16 cellular contexts compared by ENCODE assay signal in genomic region chr11:69699213-69699612, GRCh38. TPM values are rescaled to one million over a fixed set of nuclear protein-coding genes. Genes with fewer than 3 reads are reported as not detected.
DNase-seq lines count a peak whose midpoint lies in the region; ATAC-seq and TF ChIP-seq lines count a peak whose summit lies in the region.
"Had no signal": no experiment of that assay in that cellular context is flagged by ENCODE, and none has a peak within 500 bp of the region (broad histone marks: within the 10 kb centered on the region; RNA-seq: fewer than 3 reads in every experiment).

No MANE protein-coding gene starts in this region.

- DNase-seq in Karpas-422, result peak; percentile 70
- peak; percentile 91 to 92 for DNase-seq in SHP77 (lab: John Stamatoyannopoulos, UW)
- DNase-seq in mucosa of gallbladder (ENCODE audit: low spot score), result peak; percentile 51
- no peak for DNase-seq in endodermal cell
- DNase-seq in NCI-H774 (lab: John Stamatoyannopoulos, UW), result no peak
- DNase-seq: activated CD4-positive, alpha-beta T cell treated with anti-CD3 and anti-CD28 coated beads for 1 hour; activated naive CD8-positive, alpha-beta T cell treated with anti-CD3 and anti-CD28 coated beads, Interleukin-2, amount 10 ng/mL, durations not matched to agents 7 days and 5 days; PC-3; stimulated activated CD4-positive, alpha-beta T cell treated with anti-CD3 and anti-CD28 coated beads, Interleukin-1b, Interleukin-23, amount 100 ng/mL, for 48 hours had no signal

- no peak overlapping the region for H3K27ac Mint-ChIP-seq in endodermal cell
- H3K27ac Mint-ChIP-seq: activated naive CD8-positive, alpha-beta T cell treated with anti-CD3 and anti-CD28 coated beads, Interleukin-2, amount 10 ng/mL, durations not matched to agents 7 days and 5 days; type B pancreatic cell had no signal

- no peaks in the 10 kb centered on the region for H3K9me2 ChIP-seq in Karpas-422 (replicated peaks; ENCODE audit: insufficient read depth, low read length)

- H3K36me3 Mint-ChIP-seq in endodermal cell (ENCODE audit: low read depth), result no peaks in the 10 kb centered on the region
- H3K36me3 Mint-ChIP-seq: activated naive CD8-positive, alpha-beta T cell treated with anti-CD3 and anti-CD28 coated beads, Interleukin-2, amount 10 ng/mL, durations not matched to agents 7 days and 5 days; type B pancreatic cell had no signal

- ATAC-seq in GM21447 (IDR thresholded peaks at IDR 0.05; ENCODE audit: unreplicated experiment) (no peak), HG03159 (IDR thresholded peaks at IDR 0.05; ENCODE audit: unreplicated experiment) (no peak)
- ATAC-seq: gastroesophageal sphincter, PC-3 had no signal

- no peak overlapping the region for H2AFZ ChIP-seq in Karpas-422 (ENCODE audit: low read length)

- H3K4me1 ChIP-seq in BLaER1 treated with 17β-estradiol and CSF1 and Interleukin-3, amounts not matched to agents 10 nM and 100 nM, result peaks cover 34 to 72% (median 58%) of the 10 kb centered on the region in 10 experiments
- H3K4me1 ChIP-seq in Karpas-422 (ENCODE audit: low read length), result peaks cover 7% of the 10 kb centered on the region
- peaks cover 6% of the 10 kb centered on the region for H3K4me1 ChIP-seq in endodermal cell (ENCODE audit: control insufficient read depth, insufficient read depth, low read length)

- no peaks in the 10 kb centered on the region for H3K36me3 ChIP-seq in BLaER1 treated with 17β-estradiol and CSF1 and Interleukin-3, amounts not matched to agents 10 nM and 100 nM
- H3K36me3 ChIP-seq in Karpas-422 (ENCODE audit: insufficient read depth, low read length) (no peaks in the 10 kb centered on the region), endodermal cell (ENCODE audit: control insufficient read depth, insufficient read depth, low read length) (no peaks in the 10 kb centered on the region)
- H3K36me3 ChIP-seq: gastroesophageal sphincter, prostate gland had no signal

- peak overlapping the region; percentile 52 to 87 (median 81) for H3K4me2 ChIP-seq in BLaER1 treated with 17β-estradiol and CSF1 and Interleukin-3, amounts not matched to agents 10 nM and 100 nM
- H3K4me2 ChIP-seq in Karpas-422 (ENCODE audit: low read depth, low read length, poor library complexity, severe bottlenecking), result no peak overlapping the region

- H3K4me1 Mint-ChIP-seq in endodermal cell, result peaks cover 12% of the 10 kb centered on the region
- H3K4me1 Mint-ChIP-seq: activated naive CD8-positive, alpha-beta T cell treated with anti-CD3 and anti-CD28 coated beads, Interleukin-2, amount 10 ng/mL, durations not matched to agents 7 days and 5 days; central memory CD8-positive, alpha-beta T cell had no signal

- H3K9me3 ChIP-seq in BLaER1 treated with 17β-estradiol and CSF1 and Interleukin-3, amounts not matched to agents 10 nM and 100 nM (replicated peaks in 1 of 11), result no peaks in the 10 kb centered on the region
- no peaks in the 10 kb centered on the region for H3K9me3 ChIP-seq in Karpas-422 (ENCODE audit: low read length)
- no peaks in the 10 kb centered on the region for H3K9me3 ChIP-seq in endodermal cell (ENCODE audit: control insufficient read depth, low read length)
- H3K9me3 ChIP-seq: gastroesophageal sphincter, prostate gland had no signal

- H3K9ac ChIP-seq in BLaER1 treated with 17β-estradiol and CSF1 and Interleukin-3, amounts not matched to agents 10 nM and 100 nM, result peak overlapping the region in 1 of 11 experiments; percentile 22; a peak in 1 of 22 replicates
- H3K9ac ChIP-seq in Karpas-422 (ENCODE audit: low read length), result no peak overlapping the region
- H3K9ac ChIP-seq in endodermal cell (ENCODE audit: extremely low read depth, low read length, poor library complexity, severe bottlenecking), result no peak overlapping the region

- H3K27me3 Mint-ChIP-seq in endodermal cell (ENCODE audit: insufficient read depth), result peaks cover 19% of the 10 kb centered on the region

- H3K79me2 ChIP-seq in Karpas-422 (ENCODE audit: low read length), result no peaks in the 10 kb centered on the region

- H3K9me3 Mint-ChIP-seq in endodermal cell, result no peaks in the 10 kb centered on the region
- H3K9me3 Mint-ChIP-seq: activated naive CD8-positive, alpha-beta T cell treated with anti-CD3 and anti-CD28 coated beads, Interleukin-2, amount 10 ng/mL, durations not matched to agents 7 days and 5 days; central memory CD8-positive, alpha-beta T cell; type B pancreatic cell had no signal

- H3K27me3 ChIP-seq in BLaER1 treated with 17β-estradiol and CSF1 and Interleukin-3, amounts not matched to agents 10 nM and 100 nM, result peaks cover 77 to 98% (median 82%) of the 10 kb centered on the region in 11 experiments
- H3K27me3 ChIP-seq in Karpas-422 (ENCODE audit: low read length) (no peaks in the 10 kb centered on the region), endodermal cell (ENCODE audit: control insufficient read depth, insufficient read depth, low read length, poor library complexity, severe bottlenecking) (peaks cover 28% of the 10 kb centered on the region)

- peaks cover 0 to 57% (median 34%) of the 10 kb centered on the region in 11 experiments; a peak in 16 of 22 replicates for H4K20me1 ChIP-seq in BLaER1 treated with 17β-estradiol and CSF1 and Interleukin-3, amounts not matched to agents 10 nM and 100 nM
- H4K20me1 ChIP-seq in Karpas-422 (ENCODE audit: insufficient read depth, low read depth, low read length), result peaks cover 3% of the 10 kb centered on the region; the same call in 1 of the 2 replicates

- H3K4me3 ChIP-seq in BLaER1 treated with 17β-estradiol and CSF1 and Interleukin-3, amounts not matched to agents 10 nM and 100 nM, result peak overlapping the region in 1 of 10 experiments; percentile 23; a peak in 1 of 20 replicates
- H3K4me3 ChIP-seq in Karpas-422 (ENCODE audit: low read length) (no peak overlapping the region), endodermal cell (ENCODE audit: low read length) (no peak overlapping the region)
- H3K4me3 ChIP-seq: gastroesophageal sphincter, prostate gland had no signal

- H3K4me3 Mint-ChIP-seq in endodermal cell, result no peak overlapping the region
- H3K4me3 Mint-ChIP-seq: activated naive CD8-positive, alpha-beta T cell treated with anti-CD3 and anti-CD28 coated beads, Interleukin-2, amount 10 ng/mL, durations not matched to agents 7 days and 5 days; central memory CD8-positive, alpha-beta T cell; type B pancreatic cell had no signal

- WGBS in endodermal cell (ENCODE audit: insufficient coverage in 1 of 2, insufficient read length in 1 of 2), 2 experiments, result 94 to 95% methylated on average over 12 to 13 of the region's 13 CpGs

- TF ChIP-seq CTCF in endodermal cell (conservative IDR thresholded peaks at IDR 0.05), result no peak

- H3K27ac ChIP-seq in BLaER1 treated with 17β-estradiol and CSF1 and Interleukin-3, amounts not matched to agents 10 nM and 100 nM, result peak overlapping the region in 1 of 11 experiments; percentile 15; a peak in 2 of 22 replicates
- H3K27ac ChIP-seq in Karpas-422 (ENCODE audit: low read length), result no peak overlapping the region
- no peak overlapping the region for H3K27ac ChIP-seq in endodermal cell (ENCODE audit: low read depth, low read length)
- H3K27ac ChIP-seq: gastroesophageal sphincter, prostate gland had no signal

RNA-seq across cellular contexts. Expression of gene FGF19, which starts 4.6 kb away (rescaled TPM):
- not detected in 2 replicates for total RNA-seq in Karpas-422 (2014; rRNA removed; shearing (Covaris generic); ENCODE audit: low replicate concordance)
- total RNA-seq in mucosa of gallbladder, result 362 TPM
- under 1 TPM; 0.37 to 0.40 TPM for total RNA-seq in endodermal cell
- 4.0 TPM for polyA plus RNA-seq in endodermal cell (2013, experiment 1 of 2)
- 1.9 TPM for polyA plus RNA-seq in endodermal cell (2013, experiment 2 of 2)
- total RNA-seq: activated naive CD8-positive, alpha-beta T cell treated with anti-CD3 and anti-CD28 coated beads, Interleukin-2, amount 10 ng/mL, durations not matched to agents 7 days and 5 days; gastroesophageal sphincter; PC-3; prostate gland had no signal

RNA-seq across cellular contexts. Expression of gene LTO1, which starts 24.1 kb away (rescaled TPM):
- 24.2 and 26.2 TPM in 2 replicates for total RNA-seq in Karpas-422 (2014; rRNA removed; shearing (Covaris generic); ENCODE audit: low replicate concordance)
- total RNA-seq in mucosa of gallbladder (24.5 TPM), endodermal cell (10 to 100 TPM; 23.2 to 32.2 TPM)
- 20.9 TPM for polyA plus RNA-seq in endodermal cell (2013, experiment 1 of 2)
- polyA plus RNA-seq in endodermal cell (2013, experiment 2 of 2), result 17.8 TPM

RNA-seq across cellular contexts. Expression of gene CCND1, which starts 58.3 kb away (rescaled TPM):
- 0.54 and 4.3 TPM in 2 replicates for total RNA-seq in Karpas-422 (2014; rRNA removed; shearing (Covaris generic); ENCODE audit: low replicate concordance)
- 181 TPM for total RNA-seq in mucosa of gallbladder
- total RNA-seq in endodermal cell, result 100 to 1,000 TPM in 1 of 2 donors, 10 to 100 TPM in 1; 65.7 to 214 TPM
- 203 TPM for polyA plus RNA-seq in endodermal cell (2013, experiment 1 of 2)
- 171 TPM for polyA plus RNA-seq in endodermal cell (2013, experiment 2 of 2)

Comparison
In these comparisons a context has a peak if more than half of its experiments do, and no peak if none do; other contexts are left out.
1. DNase-seq: peak in Karpas-422 (single experiment), SHP77 (2 of 2) and mucosa of gallbladder (single experiment); none in endodermal cell (single experiment) and NCI-H774 (single experiment).
2. RNA of gene FGF19, which starts 4.6 kb away (total RNA-seq): 362 TPM in mucosa of gallbladder (single experiment); 0.37 to 0.40 TPM in endodermal cell and not detected in Karpas-422; every median in the first group is over 100 times any median in the second.
3. RNA of gene CCND1, which starts 58.3 kb away (total RNA-seq): 65.7 to 214 TPM in endodermal cell and 181 TPM in mucosa of gallbladder (single experiment); 0.54 to 4.3 TPM in Karpas-422; every median in the first group is over 10 times any median in the second.